ENCODE assay signal across 14 cellular contexts in genomic region chr11:78653294-78653909, GRCh38.
"Had no signal": no experiment of that assay in that cellular context is flagged by ENCODE, and none has a peak within 500 bp of the region (broad histone marks: within the 10 kb centered on the region; RNA-seq: fewer than 3 reads in every experiment).

No MANE protein-coding gene starts in this region.

- H3K4me1 ChIP-seq: foreskin keratinocyte, left lung had no signal

- H3K27ac ChIP-seq: brain microvascular endothelial cell, foreskin keratinocyte, left lung had no signal

- H3K4me1 Mint-ChIP-seq: T-helper 17 cell had no signal

- H3K27me3 ChIP-seq: brain microvascular endothelial cell, foreskin keratinocyte, left lung had no signal

- DNase-seq: activated CD4-positive, alpha-beta T cell treated with anti-CD3 and anti-CD28 coated beads, Interleukin-2, amount 50 U/mL, for 1 hour; activated naive CD4-positive, alpha-beta T cell treated with anti-CD3 and anti-CD28 coated beads, Interleukin-2, amount 50 U/mL, for 16 hours; brain microvascular endothelial cell; cerebellar nuclear complex; dermis blood vessel endothelial cell; foreskin keratinocyte; head of caudate nucleus; left lung; mesenchymal stem cell; stimulated activated CD4-positive, alpha-beta T cell treated with anti-CD3 and anti-CD28 coated beads, Interleukin-12 subunit alpha, Interleukin-12 subunit beta, amount 100 ng/mL, for 4 hours; stimulated activated CD4-positive, alpha-beta T cell treated with anti-CD3 and anti-CD28 coated beads, Interleukin-2, amount 100 ng/mL, for 48 hours; T-helper 17 cell had no signal

- H3K9me3 Mint-ChIP-seq: natural killer cell treated with Interleukin-12 subunit alpha and Interleukin-12 subunit beta and Interleukin-15 and Interleukin-18, amount 100 ng/mL, for 72 hours had no signal

- H3K4me3 Mint-ChIP-seq: natural killer cell treated with Interleukin-12 subunit alpha and Interleukin-12 subunit beta and Interleukin-15 and Interleukin-18, amount 100 ng/mL, for 72 hours; T-helper 17 cell; WTC11 had no signal

- H3K9me3 ChIP-seq: left lung had no signal

- H3K4me3 ChIP-seq: left lung had no signal

- H3K27ac Mint-ChIP-seq: natural killer cell treated with Interleukin-12 subunit alpha and Interleukin-12 subunit beta and Interleukin-15 and Interleukin-18, amount 100 ng/mL, for 72 hours; WTC11 had no signal

- H3K36me3 ChIP-seq: brain microvascular endothelial cell, left lung had no signal

- H3K36me3 Mint-ChIP-seq: natural killer cell treated with Interleukin-12 subunit alpha and Interleukin-12 subunit beta and Interleukin-15 and Interleukin-18, amount 100 ng/mL, for 72 hours; WTC11 had no signal
